20 cellular contexts compared by ENCODE assay signal in genomic region chr6:154887051-154887450, GRCh38.
DNase-seq lines count a peak whose midpoint lies in the region; ATAC-seq, FAIRE-seq and TF ChIP-seq lines count a peak whose summit lies in the region.
"Had no signal": no experiment of that assay in that cellular context is flagged by ENCODE, and none has a peak within 500 bp of the region (broad histone marks: within the 10 kb centered on the region; RNA-seq: fewer than 3 reads in every experiment).

No MANE protein-coding gene starts in this region.

- H3K4me1 Mint-ChIP-seq in T-helper 17 cell = peaks cover 5% of the 10 kb centered on the region

- H3K36me3 ChIP-seq in bronchial epithelial cell (ENCODE audit: control insufficient read depth, insufficient read depth, low read length) = no peaks in the 10 kb centered on the region
- H3K36me3 ChIP-seq: HAP-1 had no signal

- ATAC-seq in HG02798 (IDR thresholded peaks at IDR 0.05; ENCODE audit: poor library complexity, unreplicated experiment) = no peak
- no peak for ATAC-seq in HG02938 (IDR thresholded peaks at IDR 0.05; ENCODE audit: unreplicated experiment)
- ATAC-seq in T-helper 17 cell = no peak
- ATAC-seq: GM23338 had no signal

- no peaks in the 10 kb centered on the region for H3K9me3 ChIP-seq in T-helper 17 cell (ENCODE audit: control insufficient read depth, low read length, poor library complexity, severe bottlenecking)
- H3K9me3 ChIP-seq: HAP-1 had no signal

- H3K4me3 Mint-ChIP-seq in T-helper 17 cell = no peak overlapping the region
- H3K4me3 Mint-ChIP-seq: CD4-positive, CD25-positive, alpha-beta regulatory T cell; GM23338; IgD-negative memory B cell had no signal

- H3K27me3 Mint-ChIP-seq in T-helper 17 cell = no peaks in the 10 kb centered on the region
- H3K27me3 Mint-ChIP-seq: CD4-positive, CD25-positive, alpha-beta regulatory T cell; IgD-negative memory B cell had no signal

- DNase-seq in amniotic epithelial cell (ENCODE audit: low read depth) = peak; percentile 75
- peak; percentile 63 for DNase-seq in bronchial epithelial cell (ENCODE audit: low read depth)
- DNase-seq in iris pigment epithelial cell (ENCODE audit: low read depth) = peak; percentile 49
- no peak for DNase-seq in UCSD-AML1 (lab: John Stamatoyannopoulos, UW; ENCODE audit: unreplicated experiment)
- DNase-seq in T-helper 17 cell = no peak
- DNase-seq: CD4-positive, CD25-positive, alpha-beta regulatory T cell; DMS79; Karpas-422; NCI-H1048; NCI-H1417 treated with DMSO at 0.1 percent for 48 hours; NCI-H187; NCI-H446 treated with DMSO at 0.1 percent for 48 hours; NCI-H526 treated with DMSO at 0.1 percent for 48 hours; OCI-M1; SHP77 had no signal

- no peak overlapping the region for H3K4me3 ChIP-seq in bronchial epithelial cell (ENCODE audit: low read depth, low read length)
- H3K4me3 ChIP-seq: GM23338, HAP-1 had no signal

- no peak for FAIRE-seq in bronchial epithelial cell (lab: Jason Lieb, UNC)

- H3K36me3 Mint-ChIP-seq in T-helper 17 cell (ENCODE audit: low read depth) = peaks cover 2% of the 10 kb centered on the region

- H3K27ac Mint-ChIP-seq in T-helper 17 cell = no peak overlapping the region
- H3K27ac Mint-ChIP-seq: GM23338, IgD-negative memory B cell had no signal

- no peak for TF ChIP-seq CTCF in bronchial epithelial cell (IDR thresholded peaks at IDR 0.05; ENCODE audit: insufficient read depth, low read length, severe bottlenecking)

- H3K27me3 ChIP-seq in bronchial epithelial cell (ENCODE audit: control insufficient read depth, insufficient read depth, low read length) = no peaks in the 10 kb centered on the region

Comparison
In these comparisons a context has a peak if more than half of its experiments do, and no peak if none do; other contexts are left out.
1. DNase-seq: peak in amniotic epithelial cell (single experiment), bronchial epithelial cell (single experiment) and iris pigment epithelial cell (single experiment); none in UCSD-AML1 (single experiment) and T-helper 17 cell (0 of 3).